ENCODE assay signal across 22 cellular contexts in the genomic region with DNA sequence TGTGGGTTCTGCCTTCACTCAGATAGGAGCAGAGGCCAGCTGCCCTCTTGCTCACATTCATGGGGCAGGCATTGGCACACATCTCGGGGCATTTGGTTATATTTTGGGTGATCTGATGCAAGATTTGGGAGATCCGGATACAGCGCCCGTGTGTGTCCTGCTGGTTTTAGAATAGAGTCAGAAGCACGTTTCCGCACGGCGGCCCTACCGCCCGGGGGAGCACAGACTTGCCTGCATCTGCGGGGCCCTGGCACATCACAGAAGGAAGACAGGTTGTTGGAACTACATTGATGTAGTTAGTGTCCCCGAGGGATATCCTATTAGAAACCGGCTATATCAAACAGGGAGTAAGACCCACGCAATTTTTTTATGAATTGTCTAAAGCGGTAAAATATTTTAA.
DNase-seq lines count a peak whose midpoint lies in the region; ATAC-seq and TF ChIP-seq lines count a peak whose summit lies in the region.
"Had no signal": no experiment of that assay in that cellular context is flagged by ENCODE, and none has a peak within 500 bp of the region (broad histone marks: within the 10 kb centered on the region; RNA-seq: fewer than 3 reads in every experiment).

No MANE protein-coding gene starts in this region.

- no peak for ATAC-seq in HG03097 (IDR thresholded peaks at IDR 0.05; ENCODE audit: low FRiP score, unreplicated experiment)
- ATAC-seq: CD8-positive, alpha-beta T cell had no signal

- POLR2A ChIA-PET in activated CD4-positive, alpha-beta T cell treated with anti-CD3 and anti-CD28 coated beads, Interleukin-2, amount 10 ng/mL, durations not matched to agents 7 days and 5 days (lab: Charles Lee): no interaction called here

- no peak overlapping the region for H3K27ac ChIP-seq in esophagus muscularis mucosa (replicated peaks in 1 of 4)
- H3K27ac ChIP-seq: BLaER1 had no signal

- no peak overlapping the region for H3K27ac Mint-ChIP-seq in type B pancreatic cell
- H3K27ac Mint-ChIP-seq in activated CD4-positive, alpha-beta T cell treated with anti-CD3 and anti-CD28 coated beads, Interleukin-2, amount 10 ng/mL, durations not matched to agents 7 days and 5 days: no peak overlapping the region
- H3K27ac Mint-ChIP-seq: CD14-positive monocyte; CD8-positive, alpha-beta T cell had no signal

- in situ Hi-C loops in GM13976 (cut with MboI; ENCODE audit: low sequenced_read_pairs, unreplicated experiment): no loop called here

- intact Hi-C loops in esophagus muscularis mucosa (cut with DNase I): no loop called here

- H3K36me3 ChIP-seq in esophagus muscularis mucosa: no peaks in the 10 kb centered on the region
- H3K36me3 ChIP-seq: BE2C, BLaER1 had no signal

- no peak overlapping the region for H3K4me3 Mint-ChIP-seq in type B pancreatic cell
- no peak overlapping the region for H3K4me3 Mint-ChIP-seq in activated CD4-positive, alpha-beta T cell treated with anti-CD3 and anti-CD28 coated beads, Interleukin-2, amount 10 ng/mL, durations not matched to agents 7 days and 5 days
- H3K4me3 Mint-ChIP-seq: CD14-positive monocyte; CD8-positive, alpha-beta T cell had no signal

- no peaks in the 10 kb centered on the region for H3K4me1 Mint-ChIP-seq in type B pancreatic cell (ENCODE audit: unreplicated experiment)
- peaks cover 8% of the 10 kb centered on the region for H3K4me1 Mint-ChIP-seq in activated CD4-positive, alpha-beta T cell treated with anti-CD3 and anti-CD28 coated beads, Interleukin-2, amount 10 ng/mL, durations not matched to agents 7 days and 5 days
- H3K4me1 Mint-ChIP-seq: CD14-positive monocyte had no signal

- DNase-seq in GM13976 (ENCODE audit: low spot score) (peak; percentile 8), cerebellum (ENCODE audit: low spot score) (peak; percentile 27), esophagus muscularis mucosa (ENCODE audit: extremely low spot score) (peak; percentile 72), type B pancreatic cell (ENCODE audit: extremely low spot score, unreplicated experiment) (no peak)
- DNase-seq in activated CD4-positive, alpha-beta T cell treated with anti-CD3 and anti-CD28 coated beads, Interleukin-2, amount 10 ng/mL, durations not matched to agents 7 days and 5 days: no peak
- DNase-seq: 8988T; ACHN; BE2C; C1 segment of cervical spinal cord; Caco-2; CD4-positive, CD25-positive, alpha-beta regulatory T cell; CD8-positive, alpha-beta T cell; DMS 273 treated with DMSO at 0.1 percent for 48 hours; DMS153; DMS53; DMS79; DND-41; EL; GF-D8 had no signal

- TF ChIP-seq CTCF in GM13976 (IDR thresholded peaks at IDR 0.05; ENCODE audit: borderline replicate concordance, control extremely low read depth, extremely low read depth, insufficient read depth, missing control alignments) (no peak), esophagus muscularis mucosa (IDR thresholded peaks at IDR 0.05) (no peak), type B pancreatic cell (conservative IDR thresholded peaks at IDR 0.05) (no peak)

- no peak for TF ChIP-seq EP300 in esophagus muscularis mucosa (IDR thresholded peaks at IDR 0.05)

- peaks cover 12% of the 10 kb centered on the region for H3K27me3 Mint-ChIP-seq in type B pancreatic cell
- H3K27me3 Mint-ChIP-seq in activated CD4-positive, alpha-beta T cell treated with anti-CD3 and anti-CD28 coated beads, Interleukin-2, amount 10 ng/mL, durations not matched to agents 7 days and 5 days: no peaks in the 10 kb centered on the region
- H3K27me3 Mint-ChIP-seq: CD4-positive, CD25-positive, alpha-beta regulatory T cell had no signal

- no peak for TF ChIP-seq POLR2A in esophagus muscularis mucosa (IDR thresholded peaks at IDR 0.05; ENCODE audit: low read depth)

- CTCF ChIA-PET in activated CD4-positive, alpha-beta T cell treated with anti-CD3 and anti-CD28 coated beads, Interleukin-2, amount 10 ng/mL, durations not matched to agents 7 days and 5 days (lab: Charles Lee): no interaction called here

- H3K36me3 Mint-ChIP-seq in type B pancreatic cell: no peaks in the 10 kb centered on the region
- H3K36me3 Mint-ChIP-seq in activated CD4-positive, alpha-beta T cell treated with anti-CD3 and anti-CD28 coated beads, Interleukin-2, amount 10 ng/mL, durations not matched to agents 7 days and 5 days (ENCODE audit: low read depth): no peaks in the 10 kb centered on the region
- H3K36me3 Mint-ChIP-seq: CD14-positive monocyte; CD4-positive, CD25-positive, alpha-beta regulatory T cell; CD8-positive, alpha-beta T cell had no signal

- H3K9me3 Mint-ChIP-seq in type B pancreatic cell: no peaks in the 10 kb centered on the region
- no peaks in the 10 kb centered on the region for H3K9me3 Mint-ChIP-seq in activated CD4-positive, alpha-beta T cell treated with anti-CD3 and anti-CD28 coated beads, Interleukin-2, amount 10 ng/mL, durations not matched to agents 7 days and 5 days
- H3K9me3 Mint-ChIP-seq: CD8-positive, alpha-beta T cell had no signal

- no peaks in the 10 kb centered on the region for H3K27me3 ChIP-seq in esophagus muscularis mucosa
- H3K27me3 ChIP-seq: BE2C, BLaER1 had no signal

- peaks cover 0 to 5% (median 0%) of the 10 kb centered on the region in 4 donors for H3K4me1 ChIP-seq in esophagus muscularis mucosa
- H3K4me1 ChIP-seq: BE2C, BLaER1, Caco-2 had no signal

- H3K4me3 ChIP-seq in esophagus muscularis mucosa: no peak overlapping the region
- H3K4me3 ChIP-seq: BLaER1 had no signal

- H3K9me3 ChIP-seq in esophagus muscularis mucosa: no peaks in the 10 kb centered on the region
- H3K9me3 ChIP-seq: BE2C, BLaER1, Caco-2 had no signal

- WGBS in esophagus muscularis mucosa: 93% methylated on average over 15 of the region's 15 CpGs

Comparison
In these comparisons a context has a peak if more than half of its experiments do, and no peak if none do; other contexts are left out.
1. DNase-seq: peak in GM13976 (single experiment), cerebellum (single experiment) and esophagus muscularis mucosa (single experiment); none in type B pancreatic cell (single experiment) and activated CD4-positive, alpha-beta T cell treated with anti-CD3 and anti-CD28 coated beads, Interleukin-2, amount 10 ng/mL, durations not matched to agents 7 days and 5 days (single experiment).